Comparison of ENCODE assay signal across 19 cellular contexts in the genomic region with DNA sequence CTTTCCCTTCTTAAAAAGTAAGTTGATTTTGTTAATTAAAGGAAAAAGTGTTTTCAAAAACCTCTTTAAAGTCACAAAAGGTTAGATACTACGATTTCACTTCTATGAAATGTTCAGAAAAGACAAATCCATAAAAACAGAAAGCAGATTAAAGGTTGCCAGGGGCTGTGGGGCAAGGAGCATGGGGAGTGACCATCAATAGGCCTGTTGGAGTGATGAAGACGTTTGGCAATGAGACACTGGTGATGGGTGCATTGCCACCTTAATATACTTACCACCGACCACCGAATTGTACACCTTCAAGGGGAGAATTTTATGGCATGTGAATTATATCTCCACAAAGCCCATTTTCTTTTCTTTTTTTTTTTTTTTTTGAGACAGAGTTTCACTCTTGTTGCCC. TPM values are rescaled to one million over a fixed set of nuclear protein-coding genes. Genes with fewer than 3 reads are reported as not detected.
"Had no signal": no experiment of that assay in that cellular context is flagged by ENCODE, and none has a peak within 500 bp of the region (broad histone marks: within the 10 kb centered on the region; RNA-seq: fewer than 3 reads in every experiment).

No MANE protein-coding gene starts in this region.

- H3K27me3 ChIP-seq: adrenal gland, ovary, tibial nerve, vagina had no signal

- FAIRE-seq: endothelial cell of umbilical vein, TTC549 had no signal

- ATAC-seq: stimulated activated naive B cell treated with anti-CD40 and anti-IgM and Interleukin-4, amounts not matched to agents 10 μg/mL and 1 μg/mL and 100 μg/mL, for 72 hours; WTC11 had no signal

- H3K27me3 Mint-ChIP-seq: activated CD4-positive, alpha-beta memory T cell treated with anti-CD3 and anti-CD28 coated beads, Interleukin-2, amount 10 ng/mL, durations not matched to agents 7 days and 5 days; activated naive CD4-positive, alpha-beta T cell treated with anti-CD3 and anti-CD28 coated beads, Interleukin-2, amount 50 U/mL, for 24 hours; activated T-cell treated with anti-CD3 and anti-CD28 coated beads, Interleukin-2, amount 50 U/mL, for 24 hours; stimulated activated naive B cell treated with anti-CD40 and anti-IgM and Interleukin-4, amounts not matched to agents 10 μg/mL and 1 μg/mL and 100 μg/mL, for 72 hours had no signal

- DNase-seq: activated CD4-positive, alpha-beta memory T cell treated with anti-CD3 and anti-CD28 coated beads, Interleukin-2, amount 10 ng/mL, durations not matched to agents 7 days and 5 days; activated CD4-positive, alpha-beta T cell treated with anti-CD3 and anti-CD28 coated beads for 4 hours; activated T-cell treated with anti-CD3 and anti-CD28 coated beads, Interleukin-2, amount 50 U/mL, for 24 hours; adrenal gland; caudate nucleus; foreskin melanocyte; immature natural killer cell; ovary; stimulated activated CD4-positive, alpha-beta T cell treated with anti-CD3 and anti-CD28 coated beads, Interleukin-12 subunit alpha, Interleukin-12 subunit beta, amount 100 ng/mL, for 4 hours; stimulated activated naive B cell treated with anti-CD40 and anti-IgM and Interleukin-4, amounts not matched to agents 10 μg/mL and 1 μg/mL and 100 μg/mL, for 72 hours had no signal

- H3K36me3 Mint-ChIP-seq: activated naive CD4-positive, alpha-beta T cell treated with anti-CD3 and anti-CD28 coated beads, Interleukin-2, amount 50 U/mL, for 24 hours; stimulated activated naive B cell treated with anti-CD40 and anti-IgM and Interleukin-4, amounts not matched to agents 10 μg/mL and 1 μg/mL and 100 μg/mL, for 72 hours; WTC11 had no signal

- H3K9me3 Mint-ChIP-seq: activated CD4-positive, alpha-beta memory T cell treated with anti-CD3 and anti-CD28 coated beads, Interleukin-2, amount 10 ng/mL, durations not matched to agents 7 days and 5 days; activated naive CD4-positive, alpha-beta T cell treated with anti-CD3 and anti-CD28 coated beads, Interleukin-2, amount 50 U/mL, for 24 hours; activated T-cell treated with anti-CD3 and anti-CD28 coated beads, Interleukin-2, amount 50 U/mL, for 24 hours; immature natural killer cell; nephron; stimulated activated naive B cell treated with anti-CD40 and anti-IgM and Interleukin-4, amounts not matched to agents 10 μg/mL and 1 μg/mL and 100 μg/mL, for 72 hours; WTC11 had no signal

- H3K4me3 Mint-ChIP-seq: activated CD4-positive, alpha-beta memory T cell treated with anti-CD3 and anti-CD28 coated beads, Interleukin-2, amount 10 ng/mL, durations not matched to agents 7 days and 5 days; activated naive CD4-positive, alpha-beta T cell treated with anti-CD3 and anti-CD28 coated beads, Interleukin-2, amount 50 U/mL, for 24 hours; activated T-cell treated with anti-CD3 and anti-CD28 coated beads, Interleukin-2, amount 50 U/mL, for 24 hours; immature natural killer cell; nephron; stimulated activated naive B cell treated with anti-CD40 and anti-IgM and Interleukin-4, amounts not matched to agents 10 μg/mL and 1 μg/mL and 100 μg/mL, for 72 hours; WTC11 had no signal

- H3K36me3 ChIP-seq: ovary, vagina had no signal

- H3K27ac ChIP-seq: coronary artery, tibial nerve, vagina had no signal

- H3K9me3 ChIP-seq: adrenal gland, ovary, tibial nerve, vagina had no signal

- H3K27ac Mint-ChIP-seq: activated CD4-positive, alpha-beta memory T cell treated with anti-CD3 and anti-CD28 coated beads, Interleukin-2, amount 10 ng/mL, durations not matched to agents 7 days and 5 days; activated naive CD4-positive, alpha-beta T cell treated with anti-CD3 and anti-CD28 coated beads, Interleukin-2, amount 50 U/mL, for 24 hours; activated T-cell treated with anti-CD3 and anti-CD28 coated beads, Interleukin-2, amount 50 U/mL, for 24 hours; stimulated activated naive B cell treated with anti-CD40 and anti-IgM and Interleukin-4, amounts not matched to agents 10 μg/mL and 1 μg/mL and 100 μg/mL, for 72 hours had no signal

- H3K4me3 ChIP-seq: adrenal gland, coronary artery, ovary, tibial nerve, vagina had no signal

- H3K4me1 Mint-ChIP-seq: activated CD4-positive, alpha-beta memory T cell treated with anti-CD3 and anti-CD28 coated beads, Interleukin-2, amount 10 ng/mL, durations not matched to agents 7 days and 5 days; activated naive CD4-positive, alpha-beta T cell treated with anti-CD3 and anti-CD28 coated beads, Interleukin-2, amount 50 U/mL, for 24 hours; immature natural killer cell; stimulated activated naive B cell treated with anti-CD40 and anti-IgM and Interleukin-4, amounts not matched to agents 10 μg/mL and 1 μg/mL and 100 μg/mL, for 72 hours had no signal

RNA-seq across cellular contexts. Expression of gene KIFC3, which starts 19.2 kb away (rescaled TPM):
- total RNA-seq: activated CD4-positive, alpha-beta memory T cell treated with anti-CD3 and anti-CD28 coated beads, Interleukin-2, amount 10 ng/mL, durations not matched to agents 7 days and 5 days; T-helper 2 cell treated with Interferon-gamma antibody and Interleukin-4, amounts not matched to agents 100 ng/mL and 5 ng/mL, for 36 hours had no signal
